1 cellular context compared by ENCODE assay signal in the genomic region with DNA sequence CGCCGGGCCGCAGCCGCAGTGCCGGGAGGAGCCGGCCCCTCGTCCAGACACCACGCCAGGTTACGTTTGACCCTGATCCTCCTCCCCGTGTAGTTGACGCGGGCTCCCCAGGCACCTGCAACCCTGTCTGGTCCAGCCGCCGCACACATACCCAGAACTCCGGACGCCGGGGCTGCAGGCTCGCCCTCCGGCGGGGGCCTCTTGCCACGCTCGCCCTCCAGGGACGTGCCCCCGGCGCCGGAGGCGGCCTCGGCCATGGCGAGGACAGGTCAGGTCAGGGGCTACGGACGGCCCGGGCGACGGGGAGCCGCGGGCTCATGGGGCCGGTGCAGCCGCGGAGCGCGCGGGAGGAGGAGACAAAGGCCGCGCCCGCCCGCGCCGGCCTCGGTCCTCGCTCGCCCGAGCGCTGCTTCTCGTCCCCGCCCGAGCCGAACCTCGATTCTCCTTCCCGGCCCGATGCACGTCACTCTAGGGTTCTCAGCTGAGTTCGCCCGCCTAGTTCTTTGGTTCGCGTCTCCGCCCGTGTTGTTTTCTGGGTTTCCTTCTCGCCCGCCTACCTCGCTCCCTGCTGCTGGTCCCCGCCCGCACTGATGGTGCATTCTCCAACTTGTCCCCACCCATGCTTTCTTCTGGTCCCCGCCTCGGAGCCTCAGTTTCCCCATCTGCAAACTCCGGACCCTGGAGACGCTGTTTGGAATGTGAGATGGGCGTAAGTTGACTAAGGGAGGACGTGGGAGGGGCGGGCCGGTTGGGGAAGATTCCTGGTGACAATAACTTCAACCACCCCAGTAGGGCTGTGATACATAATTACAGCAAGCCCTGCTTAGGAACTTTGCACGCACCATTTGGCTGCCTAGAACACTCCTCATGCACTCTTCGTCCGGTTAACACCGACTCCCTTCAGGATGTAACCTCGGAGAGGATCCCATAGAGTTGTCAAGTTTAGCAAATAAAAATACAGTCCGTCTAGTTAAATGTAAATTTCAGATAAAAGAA.
TF ChIP-seq lines count a peak whose summit lies in the region.

Gene ANO8 (minus strand): TSS at position 442 of the 996 bp plus-strand sequence. CDS start 185 bp downstream, at position 257.

TF ChIP-seq in K562, 482 proteins besides CTCF, POLR2A, EP300 and RAD21 (continued from another document):
- TF ChIP-seq ZFP91 (CRISPR knock-in tag; IDR thresholded peaks at IDR 0.05) (0 out of 2 replicates have a peak, but pooled peaks have one; percentile 66), TAF7 (tag; IDR thresholded peaks at IDR 0.05) (no peak), FOXP1 (CRISPR knock-in tag; IDR thresholded peaks at IDR 0.05) (0 out of 2 replicates have a peak, but pooled peaks have one; percentile 24), TFE3 (CRISPR knock-in tag; IDR thresholded peaks at IDR 0.05) (no peak), RCOR1 (IDR thresholded peaks at IDR 0.05; ENCODE audit: borderline replicate concordance in 1 of 2, low read depth in 2 of 2, low read length in 2 of 2) (peak; percentile 82 to 96), STAT6 (CRISPR knock-in tag; IDR thresholded peaks at IDR 0.05) (no peak; the same call in 1 of the 2 replicates), ZBTB34 (CRISPR knock-in tag; IDR thresholded peaks at IDR 0.05) (no peak), ZBTB17 (CRISPR knock-in tag; IDR thresholded peaks at IDR 0.05) (peak; percentile 19; the same call in 1 of the 2 replicates), ZKSCAN3 (CRISPR knock-in tag; IDR thresholded peaks at IDR 0.05) (no peak), DPF2 (IDR thresholded peaks at IDR 0.05) (0 out of 2 replicates have a peak, but pooled peaks have one; percentile 51)
- TF ChIP-seq, protein P1, sequence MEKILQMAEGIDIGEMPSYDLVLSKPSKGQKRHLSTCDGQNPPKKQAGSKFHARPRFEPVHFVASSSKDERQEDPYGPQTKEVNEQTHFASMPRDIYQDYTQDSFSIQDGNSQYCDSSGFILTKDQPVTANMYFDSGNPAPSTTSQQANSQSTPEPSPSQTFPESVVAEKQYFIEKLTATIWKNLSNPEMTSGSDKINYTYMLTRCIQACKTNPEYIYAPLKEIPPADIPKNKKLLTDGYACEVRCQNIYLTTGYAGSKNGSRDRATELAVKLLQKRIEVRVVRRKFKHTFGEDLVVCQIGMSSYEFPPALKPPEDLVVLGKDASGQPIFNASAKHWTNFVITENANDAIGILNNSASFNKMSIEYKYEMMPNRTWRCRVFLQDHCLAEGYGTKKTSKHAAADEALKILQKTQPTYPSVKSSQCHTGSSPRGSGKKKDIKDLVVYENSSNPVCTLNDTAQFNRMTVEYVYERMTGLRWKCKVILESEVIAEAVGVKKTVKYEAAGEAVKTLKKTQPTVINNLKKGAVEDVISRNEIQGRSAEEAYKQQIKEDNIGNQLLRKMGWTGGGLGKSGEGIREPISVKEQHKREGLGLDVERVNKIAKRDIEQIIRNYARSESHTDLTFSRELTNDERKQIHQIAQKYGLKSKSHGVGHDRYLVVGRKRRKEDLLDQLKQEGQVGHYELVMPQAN (IDR thresholded peaks at IDR 0.05; ENCODE audit: borderline replicate concordance), result no peak
- TF ChIP-seq, protein P2, sequence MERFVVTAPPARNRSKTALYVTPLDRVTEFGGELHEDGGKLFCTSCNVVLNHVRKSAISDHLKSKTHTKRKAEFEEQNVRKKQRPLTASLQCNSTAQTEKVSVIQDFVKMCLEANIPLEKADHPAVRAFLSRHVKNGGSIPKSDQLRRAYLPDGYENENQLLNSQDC (CRISPR knock-in tag; IDR thresholded peaks at IDR 0.05), result peak; percentile 63; the same call in 1 of the 2 replicates
